34 cellular contexts compared by ENCODE assay signal in genomic region chr4:74603186-74603585, GRCh38.
"Had no signal": no experiment of that assay in that cellular context is flagged by ENCODE, and none has a peak within 500 bp of the region (broad histone marks: within the 10 kb centered on the region; RNA-seq: fewer than 3 reads in every experiment).

No MANE protein-coding gene starts in this region.

- H3K9ac ChIP-seq: KMS-11 had no signal

- DNase-seq: Karpas-422, Kasumi-1, KG1, MG63, MM.1S, MV-4-11, NCI-H1048, NCI-H1092, NCI-H1092 treated with DMSO at 0.1 percent for 48 hours, NCI-H1105, NCI-H1105 treated with DMSO at 0.1 percent for 48 hours, NCI-H1417, NCI-H1417 treated with DMSO at 0.1 percent for 48 hours, NCI-H1436, NCI-H1436 treated with DMSO at 0.1 percent for 48 hours, NCI-H146, NCI-H1694, NCI-H1694 treated with DMSO at 0.1 percent for 48 hours, NCI-H187, NCI-H187 treated with DMSO at 0.1 percent for 48 hours, NCI-H1930, NCI-H2029, NCI-H2029 treated with DMSO at 0.1 percent for 48 hours, NCI-H2081, NCI-H2081 treated with DMSO at 0.1 percent for 48 hours, NCI-H2107, NCI-H2171, NCI-H2171 treated with DMSO at 0.1 percent for 48 hours, NCI-H2227 treated with DMSO at 0.1 percent for 48 hours, NCI-H226, NCI-H345, NCI-H446, NCI-H446 treated with DMSO at 0.1 percent for 48 hours had no signal

- H3K36me3 ChIP-seq: MG63 had no signal

- H3K4me2 ChIP-seq: KMS-11 had no signal

- H3K9me3 ChIP-seq: MG63 had no signal

- H3K27me3 ChIP-seq: MG63 had no signal

- H3K27ac ChIP-seq: KMS-11 had no signal

- H3K4me3 ChIP-seq: MG63 had no signal
